8 cellular contexts compared by ENCODE assay signal in genomic region chr1:113072757-113073456, GRCh38. TPM values are rescaled to one million over a fixed set of nuclear protein-coding genes. Genes with fewer than 3 reads are reported as not detected.
DNase-seq lines count a peak whose midpoint lies in the region; ATAC-seq and TF ChIP-seq lines count a peak whose summit lies in the region.

Gene LRIG2 (plus strand): TSS chr1:113073198. CDS start chr1:113073407, 209 bp downstream.

- 0% methylated on average over 47 to 48 of the region's 48 CpGs for WGBS in aorta, 2 donors

- H3K4me3 ChIP-seq in astrocyte of the cerebellum (ENCODE audit: low read depth, low read length) (peak within 1 kb of the TSS; percentile 96), rectal smooth muscle tissue (ENCODE audit: low read length) (peak within 1 kb of the TSS; percentile 99), aorta (ENCODE audit: low read length in 2 of 2) (peak within 1 kb of the TSS; percentile 82 to 83)

- TF ChIP-seq CTCF in astrocyte of the cerebellum (IDR thresholded peaks at IDR 0.05; ENCODE audit: low read depth, low read length, missing control alignments), result peak; percentile 79

- H3K27me3 ChIP-seq in rectal smooth muscle tissue (ENCODE audit: control insufficient read depth, insufficient read depth, low read length), result no peaks in the 10 kb centered on the region
- H3K27me3 ChIP-seq in aorta (ENCODE audit: control insufficient read depth in 1 of 2, insufficient read depth in 2 of 2, low read length in 1 of 2), result no peaks in the 10 kb centered on the region

- DNase-seq in NCI-H1930 (lab: John Stamatoyannopoulos, UW) (peak; percentile 91 to 95), astrocyte of the cerebellum (ENCODE audit: low read depth) (peak; percentile 98), hepatic stellate cell (ENCODE audit: low spot score) (peak; percentile 94), aorta (peak; percentile 99)
- DNase-seq in T-helper 2 cell treated with Interferon-gamma antibody and Interleukin-4, amounts not matched to agents 5 μg/mL and 100 μg/mL, for 36 hours (ENCODE audit: low spot score), result peak; percentile 98

- H3K4me3 Mint-ChIP-seq in T-helper 2 cell treated with Interferon-gamma antibody and Interleukin-4, amounts not matched to agents 5 μg/mL and 100 μg/mL, for 36 hours, result peak within 1 kb of the TSS; percentile 96

- intact Hi-C loops in aorta (cut with DNase I), result loop anchor here (5.0 to 10.0 kb wide), 2 partner anchors 356 to 358 kb away; partner anchors contain the start of gene PPM1J (in 2 of the 2)

- H3K4me1 Mint-ChIP-seq in T-helper 2 cell treated with Interferon-gamma antibody and Interleukin-4, amounts not matched to agents 5 μg/mL and 100 μg/mL, for 36 hours (ENCODE audit: low read depth), result peaks cover 24% of the 10 kb centered on the region

- no peaks in the 10 kb centered on the region for H3K36me3 ChIP-seq in rectal smooth muscle tissue (ENCODE audit: control insufficient read depth, insufficient read depth, low read length)
- H3K36me3 ChIP-seq in aorta (ENCODE audit: control insufficient read depth in 1 of 2, insufficient read depth in 2 of 2, low read length in 1 of 2), result no peaks in the 10 kb centered on the region

- H3K27ac Mint-ChIP-seq in T-helper 2 cell treated with Interferon-gamma antibody and Interleukin-4, amounts not matched to agents 5 μg/mL and 100 μg/mL, for 36 hours, result peak within 1 kb of the TSS; percentile 91

- H3K4me1 ChIP-seq in rectal smooth muscle tissue (ENCODE audit: control insufficient read depth, insufficient read depth, low read length) (peaks cover 8% of the 10 kb centered on the region), aorta (ENCODE audit: control insufficient read depth in 1 of 2, insufficient read depth in 2 of 2, low read length in 2 of 2) (no peaks in the 10 kb centered on the region)

- in situ Hi-C loops in astrocyte of the cerebellum (cut with HindIII; ENCODE audit: low sequenced_read_pairs), result no loop called here

- peak within 1 kb of the TSS; percentile 93 for H3K9ac ChIP-seq in rectal smooth muscle tissue (ENCODE audit: low read length)

- ATAC-seq in GM18505 (IDR thresholded peaks at IDR 0.05; ENCODE audit: unreplicated experiment) (peak; percentile 95), HG02973 (IDR thresholded peaks at IDR 0.05; ENCODE audit: unreplicated experiment) (peak; percentile 92), aorta (ENCODE audit: low FRiP score) (peak; percentile 100)

- H3K27me3 Mint-ChIP-seq in T-helper 2 cell treated with Interferon-gamma antibody and Interleukin-4, amounts not matched to agents 5 μg/mL and 100 μg/mL, for 36 hours (ENCODE audit: low read depth), result no peaks in the 10 kb centered on the region

- H3K27ac ChIP-seq in rectal smooth muscle tissue (ENCODE audit: low read depth, low read length) (peak within 1 kb of the TSS; percentile 96), aorta (ENCODE audit: low read depth in 1 of 2, low read length in 2 of 2) (peak within 1 kb of the TSS in 1 of 2 donors; percentile 39)

- peaks cover 8% of the 10 kb centered on the region for H3K36me3 Mint-ChIP-seq in T-helper 2 cell treated with Interferon-gamma antibody and Interleukin-4, amounts not matched to agents 5 μg/mL and 100 μg/mL, for 36 hours (ENCODE audit: low read depth)

- H3K9me3 ChIP-seq in aorta (ENCODE audit: control insufficient read depth, low read length), result no peaks in the 10 kb centered on the region

- TF ChIP-seq POLR2A in GM18505 (IDR thresholded peaks at IDR 0.05; ENCODE audit: borderline replicate concordance, extremely low read depth, insufficient read depth, insufficient read length), result peak; percentile 94

- H3K9me3 Mint-ChIP-seq in T-helper 2 cell treated with Interferon-gamma antibody and Interleukin-4, amounts not matched to agents 5 μg/mL and 100 μg/mL, for 36 hours, result no peaks in the 10 kb centered on the region

RNA-seq across cellular contexts. Expression of gene LRIG2, which starts in this region (rescaled TPM):
- 10 to 100 TPM; 15.1 to 24.7 TPM for total RNA-seq in aorta
- 1 to 10 TPM; 1.8 to 3.6 TPM for polyA plus RNA-seq in aorta
